17 cellular contexts compared by ENCODE assay signal in genomic region chr2:8526403-8526696, GRCh38.
DNase-seq lines count a peak whose midpoint lies in the region; ATAC-seq, FAIRE-seq and TF ChIP-seq lines count a peak whose summit lies in the region.
"Had no signal": no experiment of that assay in that cellular context is flagged by ENCODE, and none has a peak within 500 bp of the region (broad histone marks: within the 10 kb centered on the region; RNA-seq: fewer than 3 reads in every experiment).

No MANE protein-coding gene starts in this region.

- peak overlapping the region; percentile 36 to 78 for H3K27ac ChIP-seq in kidney (ENCODE audit: low read depth in 2 of 2, low read length in 2 of 2)
- H3K27ac ChIP-seq in spleen = peak overlapping the region in 6 of 8 donors; percentile 0 to 64 (median 35)
- H3K27ac ChIP-seq: foreskin keratinocyte had no signal

- no peaks in the 10 kb centered on the region for H3K27me3 ChIP-seq in spleen (replicated peaks in 1 of 7)
- H3K27me3 ChIP-seq: foreskin keratinocyte had no signal

- H3K4me1 ChIP-seq in kidney (ENCODE audit: control insufficient read depth in 1 of 2, insufficient read depth in 1 of 2, low read depth in 1 of 2, low read length in 2 of 2) (peaks cover 11 to 24% of the 10 kb centered on the region in 2 donors), spleen (peaks cover 16 to 60% (median 42%) of the 10 kb centered on the region in 6 donors)
- H3K4me1 ChIP-seq: foreskin keratinocyte, HAP-1 had no signal

- FAIRE-seq in kidney (lab: Jason Lieb, UNC) = no peak

- intact Hi-C loops in kidney (cut with DNase I) (no loop called here), spleen (cut with DNase I; ENCODE audit: low total_unique reads) (no loop called here)

- no peaks in the 10 kb centered on the region for H3K9me3 ChIP-seq in kidney (ENCODE audit: control insufficient read depth in 1 of 2, low read length in 2 of 2)
- peaks cover 0 to 9% (median 8%) of the 10 kb centered on the region in 8 donors for H3K9me3 ChIP-seq in spleen
- H3K9me3 ChIP-seq: HAP-1 had no signal

- 53 to 69% (median 66%) methylated on average over 3 of the region's 3 CpGs for WGBS in spleen, 5 donors

- no peak overlapping the region for H3K9ac ChIP-seq in kidney (ENCODE audit: low read length in 2 of 2)

- TF ChIP-seq CTCF in kidney (IDR thresholded peaks at IDR 0.05; ENCODE audit: borderline replicate concordance, extremely low read depth, insufficient read depth) = no peak
- TF ChIP-seq CTCF in spleen (IDR thresholded peaks at IDR 0.05 in 8 of 11, conservative IDR thresholded peaks at IDR 0.05 in 3 of 11) = no peak

- no peaks in the 10 kb centered on the region for H3K36me3 ChIP-seq in kidney (ENCODE audit: control insufficient read depth in 1 of 2, insufficient read depth in 2 of 2, low read length in 2 of 2)
- H3K36me3 ChIP-seq in spleen = no peaks in the 10 kb centered on the region
- H3K36me3 ChIP-seq: HAP-1 had no signal

- H3K4me3 ChIP-seq in kidney (ENCODE audit: low read length in 2 of 2) (no peak overlapping the region), spleen (peak overlapping the region in 1 of 8 donors; percentile 10)
- H3K4me3 ChIP-seq: HAP-1, mucosa of descending colon had no signal

- DNase-seq in NCI-H69 (lab: John Stamatoyannopoulos, UW) (peak; percentile 76), kidney (peak; percentile 36), spleen (no peak), SW480 (ENCODE audit: low spot score) (no peak), middle frontal gyrus (ENCODE audit: extremely low spot score, low spot score) (no peak)
- no peak for DNase-seq in activated T-cell treated with anti-CD3 and anti-CD28 coated beads, Interleukin-2, amount 50 U/mL, for 1 hour
- DNase-seq: CD8-positive, alpha-beta memory T cell; effector CD8-positive, alpha-beta T cell; foreskin keratinocyte; NCI-H1048; retina; stimulated activated CD4-positive, alpha-beta T cell treated with anti-CD3 and anti-CD28 coated beads, Interleukin-4, amount 100 ng/mL, for 1 hour; stimulated activated naive CD4-positive, alpha-beta T cell; T-helper 9 cell had no signal

- peak; percentile 4 for ATAC-seq in GM18517 (IDR thresholded peaks at IDR 0.05; ENCODE audit: unreplicated experiment)

- TF ChIP-seq POLR2A in spleen (IDR thresholded peaks at IDR 0.05) = no peak

Comparison
In these comparisons a context has a peak if more than half of its experiments do, and no peak if none do; other contexts are left out.
1. DNase-seq: peak in NCI-H69 (single experiment) and kidney (single experiment); none in spleen (single experiment), activated T-cell treated with anti-CD3 and anti-CD28 coated beads, Interleukin-2, amount 50 U/mL, for 1 hour (single experiment), SW480 (single experiment) and middle frontal gyrus (single experiment).